In the genomic region with DNA sequence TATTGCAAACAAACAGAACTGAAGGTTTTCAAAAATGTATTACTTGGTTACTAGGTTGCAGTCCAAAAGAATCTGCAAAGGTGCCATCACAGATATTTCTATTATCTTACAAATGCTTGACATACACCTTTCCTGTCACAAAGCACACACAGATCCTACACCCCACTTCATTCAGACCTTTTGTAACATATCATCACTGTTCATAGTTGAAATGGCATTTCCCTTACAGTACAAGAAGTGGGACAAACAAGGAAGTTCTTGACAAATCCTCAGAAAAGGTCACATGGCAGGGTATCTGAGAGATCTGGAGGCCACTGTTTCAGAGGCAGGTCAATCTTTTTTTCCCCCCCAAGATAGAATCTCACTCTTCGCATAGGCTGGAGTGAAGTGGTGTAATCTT, we compare ENCODE assay signal across 21 cellular contexts.
"Had no signal": no experiment of that assay in that cellular context is flagged by ENCODE, and none has a peak within 500 bp of the region (broad histone marks: within the 10 kb centered on the region; RNA-seq: fewer than 3 reads in every experiment).

No MANE protein-coding gene starts in this region.

- ATAC-seq: effector memory CD8-positive, alpha-beta T cell; gastrocnemius medialis; psoas muscle; right lobe of liver; stimulated activated effector memory CD8-positive, alpha-beta T cell treated with anti-CD3 and anti-CD28 coated beads, Interleukin-12 subunit alpha, Interleukin-12 subunit beta, amount 100 ng/mL, for 72 hours; stimulated activated naive CD8-positive, alpha-beta T cell treated with anti-CD3 and anti-CD28 coated beads, Interleukin-15, Interleukin-2, amounts not matched to agents 100 U/mL and 50 U/mL, for 24 hours had no signal

- H3K27ac Mint-ChIP-seq: dendritic cell treated with granulocyte-macrophage colony-stimulating factor and Interleukin-4, amounts not matched to agents 40 ng/mL and 50 ng/mL, for 4 days; effector memory CD8-positive, alpha-beta T cell; memory B cell; mesothelial cell of epicardium; nephron progenitor cell; stimulated activated effector memory CD8-positive, alpha-beta T cell treated with anti-CD3 and anti-CD28 coated beads, Interleukin-12 subunit alpha, Interleukin-12 subunit beta, amount 100 ng/mL, for 72 hours had no signal

- H3K9me3 Mint-ChIP-seq: dendritic cell treated with granulocyte-macrophage colony-stimulating factor and Interleukin-4, amounts not matched to agents 40 ng/mL and 50 ng/mL, for 4 days; effector memory CD8-positive, alpha-beta T cell; memory B cell; mesothelial cell of epicardium; nephron progenitor cell; stimulated activated effector memory CD8-positive, alpha-beta T cell treated with anti-CD3 and anti-CD28 coated beads, Interleukin-12 subunit alpha, Interleukin-12 subunit beta, amount 100 ng/mL, for 72 hours had no signal

- H3K27ac ChIP-seq: epithelial cell of prostate, esophagus muscularis mucosa, gastrocnemius medialis, heart right ventricle, parathyroid adenoma, psoas muscle, right lobe of liver, suprapubic skin, thyroid gland had no signal

- H3K9me3 ChIP-seq: esophagus muscularis mucosa, gastrocnemius medialis, heart right ventricle, psoas muscle, right lobe of liver, suprapubic skin, thyroid gland had no signal

- H3K27me3 ChIP-seq: esophagus muscularis mucosa, gastrocnemius medialis, heart right ventricle, right lobe of liver, suprapubic skin, thyroid gland had no signal

- H3K27me3 Mint-ChIP-seq: dendritic cell treated with granulocyte-macrophage colony-stimulating factor and Interleukin-4, amounts not matched to agents 40 ng/mL and 50 ng/mL, for 4 days; effector memory CD8-positive, alpha-beta T cell; memory B cell had no signal

- H3K9ac ChIP-seq: parathyroid adenoma had no signal

- H3K4me1 Mint-ChIP-seq: mesothelial cell of epicardium; stimulated activated effector memory CD8-positive, alpha-beta T cell treated with anti-CD3 and anti-CD28 coated beads, Interleukin-12 subunit alpha, Interleukin-12 subunit beta, amount 100 ng/mL, for 72 hours had no signal

- H2AFZ ChIP-seq: parathyroid adenoma had no signal

- H3K4me1 ChIP-seq: esophagus muscularis mucosa, heart right ventricle, parathyroid adenoma, psoas muscle, right lobe of liver, suprapubic skin, thyroid gland had no signal

- H3K4me3 ChIP-seq: esophagus muscularis mucosa, gastrocnemius medialis, heart right ventricle, psoas muscle, right lobe of liver, suprapubic skin, thyroid gland had no signal

- H3K4me3 Mint-ChIP-seq: dendritic cell treated with granulocyte-macrophage colony-stimulating factor and Interleukin-4, amounts not matched to agents 40 ng/mL and 50 ng/mL, for 4 days; effector memory CD8-positive, alpha-beta T cell; memory B cell; mesothelial cell of epicardium; nephron progenitor cell; stimulated activated effector memory CD8-positive, alpha-beta T cell treated with anti-CD3 and anti-CD28 coated beads, Interleukin-12 subunit alpha, Interleukin-12 subunit beta, amount 100 ng/mL, for 72 hours had no signal

- DNase-seq: effector memory CD8-positive, alpha-beta T cell; gastrocnemius medialis; heart right ventricle; hypothalamus; kidney glomerular epithelial cell; nephron progenitor cell; psoas muscle; retina; right lobe of liver; stimulated activated CD4-positive, alpha-beta T cell treated with anti-CD3 and anti-CD28 coated beads, Interleukin-4, amount 100 ng/mL, for 1 hour; stimulated activated CD8-positive, alpha-beta memory T cell treated with anti-CD3 and anti-CD28 coated beads, Interleukin-4, amount 100 ng/mL, for 48 hours; stimulated activated naive CD8-positive, alpha-beta T cell treated with anti-CD3 and anti-CD28 coated beads, Interleukin-15, Interleukin-2, amounts not matched to agents 100 U/mL and 50 U/mL, for 24 hours; thyroid gland had no signal
